ENCODE assay signal across 1 cellular context in the genomic region with DNA sequence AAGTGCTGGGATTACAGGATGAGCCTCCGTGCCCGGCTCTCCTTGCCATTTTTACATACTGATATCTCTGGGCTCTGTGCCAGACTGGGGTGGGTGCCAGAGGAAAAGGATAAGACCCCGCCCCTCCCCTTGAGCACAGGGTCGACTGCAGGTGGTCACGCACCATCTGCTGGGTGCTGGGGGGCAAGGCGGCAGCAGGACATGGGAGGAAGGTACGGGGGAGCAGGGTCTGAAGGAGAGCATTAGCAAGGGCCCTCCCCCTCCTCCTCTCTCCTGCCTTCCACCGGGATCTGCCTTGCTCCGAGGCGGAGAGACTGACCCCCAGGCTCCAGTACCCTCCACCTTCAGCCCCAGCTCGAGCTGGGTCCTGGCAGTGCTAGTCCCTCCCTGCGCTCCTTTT.
TF ChIP-seq lines count a peak whose summit lies in the region.

No MANE protein-coding gene starts in this region.

TF ChIP-seq in GM23338, 12 proteins besides CTCF, POLR2A, EP300 and RAD21 (continued from another document):
- TF ChIP-seq, protein P1, sequence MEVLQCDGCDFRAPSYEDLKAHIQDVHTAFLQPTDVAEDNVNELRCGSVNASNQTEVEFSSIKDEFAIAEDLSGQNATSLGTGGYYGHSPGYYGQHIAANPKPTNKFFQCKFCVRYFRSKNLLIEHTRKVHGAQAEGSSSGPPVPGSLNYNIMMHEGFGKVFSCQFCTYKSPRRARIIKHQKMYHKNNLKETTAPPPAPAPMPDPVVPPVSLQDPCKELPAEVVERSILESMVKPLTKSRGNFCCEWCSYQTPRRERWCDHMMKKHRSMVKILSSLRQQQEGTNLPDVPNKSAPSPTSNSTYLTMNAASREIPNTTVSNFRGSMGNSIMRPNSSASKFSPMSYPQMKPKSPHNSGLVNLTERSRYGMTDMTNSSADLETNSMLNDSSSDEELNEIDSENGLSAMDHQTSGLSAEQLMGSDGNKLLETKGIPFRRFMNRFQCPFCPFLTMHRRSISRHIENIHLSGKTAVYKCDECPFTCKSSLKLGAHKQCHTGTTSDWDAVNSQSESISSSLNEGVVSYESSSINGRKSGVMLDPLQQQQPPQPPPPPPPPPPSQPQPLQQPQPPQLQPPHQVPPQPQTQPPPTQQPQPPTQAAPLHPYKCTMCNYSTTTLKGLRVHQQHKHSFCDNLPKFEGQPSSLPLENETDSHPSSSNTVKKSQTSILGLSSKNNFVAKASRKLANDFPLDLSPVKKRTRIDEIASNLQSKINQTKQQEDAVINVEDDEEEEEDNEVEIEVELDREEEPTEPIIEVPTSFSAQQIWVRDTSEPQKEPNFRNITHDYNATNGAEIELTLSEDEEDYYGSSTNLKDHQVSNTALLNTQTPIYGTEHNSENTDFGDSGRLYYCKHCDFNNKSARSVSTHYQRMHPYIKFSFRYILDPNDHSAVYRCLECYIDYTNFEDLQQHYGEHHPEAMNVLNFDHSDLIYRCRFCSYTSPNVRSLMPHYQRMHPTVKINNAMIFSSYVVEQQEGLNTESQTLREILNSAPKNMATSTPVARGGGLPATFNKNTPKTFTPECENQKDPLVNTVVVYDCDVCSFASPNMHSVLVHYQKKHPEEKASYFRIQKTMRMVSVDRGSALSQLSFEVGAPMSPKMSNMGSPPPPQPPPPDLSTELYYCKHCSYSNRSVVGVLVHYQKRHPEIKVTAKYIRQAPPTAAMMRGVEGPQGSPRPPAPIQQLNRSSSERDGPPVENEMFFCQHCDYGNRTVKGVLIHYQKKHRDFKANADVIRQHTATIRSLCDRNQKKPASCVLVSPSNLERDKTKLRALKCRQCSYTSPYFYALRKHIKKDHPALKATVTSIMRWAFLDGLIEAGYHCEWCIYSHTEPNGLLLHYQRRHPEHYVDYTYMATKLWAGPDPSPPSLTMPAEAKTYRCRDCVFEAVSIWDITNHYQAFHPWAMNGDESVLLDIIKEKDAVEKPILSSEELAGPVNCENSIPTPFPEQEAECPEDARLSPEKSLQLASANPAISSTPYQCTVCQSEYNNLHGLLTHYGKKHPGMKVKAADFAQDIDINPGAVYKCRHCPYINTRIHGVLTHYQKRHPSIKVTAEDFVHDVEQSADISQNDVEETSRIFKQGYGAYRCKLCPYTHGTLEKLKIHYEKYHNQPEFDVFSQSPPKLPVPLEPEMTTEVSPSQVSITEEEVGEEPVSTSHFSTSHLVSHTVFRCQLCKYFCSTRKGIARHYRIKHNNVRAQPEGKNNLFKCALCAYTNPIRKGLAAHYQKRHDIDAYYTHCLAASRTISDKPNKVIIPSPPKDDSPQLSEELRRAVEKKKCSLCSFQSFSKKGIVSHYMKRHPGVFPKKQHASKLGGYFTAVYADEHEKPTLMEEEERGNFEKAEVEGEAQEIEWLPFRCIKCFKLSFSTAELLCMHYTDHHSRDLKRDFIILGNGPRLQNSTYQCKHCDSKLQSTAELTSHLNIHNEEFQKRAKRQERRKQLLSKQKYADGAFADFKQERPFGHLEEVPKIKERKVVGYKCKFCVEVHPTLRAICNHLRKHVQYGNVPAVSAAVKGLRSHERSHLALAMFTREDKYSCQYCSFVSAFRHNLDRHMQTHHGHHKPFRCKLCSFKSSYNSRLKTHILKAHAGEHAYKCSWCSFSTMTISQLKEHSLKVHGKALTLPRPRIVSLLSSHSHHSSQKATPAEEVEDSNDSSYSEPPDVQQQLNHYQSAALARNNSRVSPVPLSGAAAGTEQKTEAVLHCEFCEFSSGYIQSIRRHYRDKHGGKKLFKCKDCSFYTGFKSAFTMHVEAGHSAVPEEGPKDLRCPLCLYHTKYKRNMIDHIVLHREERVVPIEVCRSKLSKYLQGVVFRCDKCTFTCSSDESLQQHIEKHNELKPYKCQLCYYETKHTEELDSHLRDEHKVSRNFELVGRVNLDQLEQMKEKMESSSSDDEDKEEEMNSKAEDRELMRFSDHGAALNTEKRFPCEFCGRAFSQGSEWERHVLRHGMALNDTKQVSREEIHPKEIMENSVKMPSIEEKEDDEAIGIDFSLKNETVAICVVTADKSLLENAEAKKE (CRISPR knock-in tag; IDR thresholded peaks at IDR 0.05): no peak
- TF ChIP-seq, protein P2, sequence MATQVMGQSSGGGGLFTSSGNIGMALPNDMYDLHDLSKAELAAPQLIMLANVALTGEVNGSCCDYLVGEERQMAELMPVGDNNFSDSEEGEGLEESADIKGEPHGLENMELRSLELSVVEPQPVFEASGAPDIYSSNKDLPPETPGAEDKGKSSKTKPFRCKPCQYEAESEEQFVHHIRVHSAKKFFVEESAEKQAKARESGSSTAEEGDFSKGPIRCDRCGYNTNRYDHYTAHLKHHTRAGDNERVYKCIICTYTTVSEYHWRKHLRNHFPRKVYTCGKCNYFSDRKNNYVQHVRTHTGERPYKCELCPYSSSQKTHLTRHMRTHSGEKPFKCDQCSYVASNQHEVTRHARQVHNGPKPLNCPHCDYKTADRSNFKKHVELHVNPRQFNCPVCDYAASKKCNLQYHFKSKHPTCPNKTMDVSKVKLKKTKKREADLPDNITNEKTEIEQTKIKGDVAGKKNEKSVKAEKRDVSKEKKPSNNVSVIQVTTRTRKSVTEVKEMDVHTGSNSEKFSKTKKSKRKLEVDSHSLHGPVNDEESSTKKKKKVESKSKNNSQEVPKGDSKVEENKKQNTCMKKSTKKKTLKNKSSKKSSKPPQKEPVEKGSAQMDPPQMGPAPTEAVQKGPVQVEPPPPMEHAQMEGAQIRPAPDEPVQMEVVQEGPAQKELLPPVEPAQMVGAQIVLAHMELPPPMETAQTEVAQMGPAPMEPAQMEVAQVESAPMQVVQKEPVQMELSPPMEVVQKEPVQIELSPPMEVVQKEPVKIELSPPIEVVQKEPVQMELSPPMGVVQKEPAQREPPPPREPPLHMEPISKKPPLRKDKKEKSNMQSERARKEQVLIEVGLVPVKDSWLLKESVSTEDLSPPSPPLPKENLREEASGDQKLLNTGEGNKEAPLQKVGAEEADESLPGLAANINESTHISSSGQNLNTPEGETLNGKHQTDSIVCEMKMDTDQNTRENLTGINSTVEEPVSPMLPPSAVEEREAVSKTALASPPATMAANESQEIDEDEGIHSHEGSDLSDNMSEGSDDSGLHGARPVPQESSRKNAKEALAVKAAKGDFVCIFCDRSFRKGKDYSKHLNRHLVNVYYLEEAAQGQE (IDR thresholded peaks at IDR 0.05; ENCODE audit: unreplicated experiment): no peak
- no peak for TF ChIP-seq JUNB (IDR thresholded peaks at IDR 0.05; ENCODE audit: unreplicated experiment)
- TF ChIP-seq NANOG (IDR thresholded peaks at IDR 0.05; ENCODE audit: borderline replicate concordance): no peak
- no peak for TF ChIP-seq STAT1 (IDR thresholded peaks at IDR 0.05; ENCODE audit: unreplicated experiment)
- no peak for TF ChIP-seq ZNF114 (CRISPR knock-in tag; IDR thresholded peaks at IDR 0.05)
- no peak for TF ChIP-seq ZNF331 (CRISPR knock-in tag; IDR thresholded peaks at IDR 0.05; ENCODE audit: low read depth)
